ENCODE assay signal across 13 cellular contexts in the genomic region with DNA sequence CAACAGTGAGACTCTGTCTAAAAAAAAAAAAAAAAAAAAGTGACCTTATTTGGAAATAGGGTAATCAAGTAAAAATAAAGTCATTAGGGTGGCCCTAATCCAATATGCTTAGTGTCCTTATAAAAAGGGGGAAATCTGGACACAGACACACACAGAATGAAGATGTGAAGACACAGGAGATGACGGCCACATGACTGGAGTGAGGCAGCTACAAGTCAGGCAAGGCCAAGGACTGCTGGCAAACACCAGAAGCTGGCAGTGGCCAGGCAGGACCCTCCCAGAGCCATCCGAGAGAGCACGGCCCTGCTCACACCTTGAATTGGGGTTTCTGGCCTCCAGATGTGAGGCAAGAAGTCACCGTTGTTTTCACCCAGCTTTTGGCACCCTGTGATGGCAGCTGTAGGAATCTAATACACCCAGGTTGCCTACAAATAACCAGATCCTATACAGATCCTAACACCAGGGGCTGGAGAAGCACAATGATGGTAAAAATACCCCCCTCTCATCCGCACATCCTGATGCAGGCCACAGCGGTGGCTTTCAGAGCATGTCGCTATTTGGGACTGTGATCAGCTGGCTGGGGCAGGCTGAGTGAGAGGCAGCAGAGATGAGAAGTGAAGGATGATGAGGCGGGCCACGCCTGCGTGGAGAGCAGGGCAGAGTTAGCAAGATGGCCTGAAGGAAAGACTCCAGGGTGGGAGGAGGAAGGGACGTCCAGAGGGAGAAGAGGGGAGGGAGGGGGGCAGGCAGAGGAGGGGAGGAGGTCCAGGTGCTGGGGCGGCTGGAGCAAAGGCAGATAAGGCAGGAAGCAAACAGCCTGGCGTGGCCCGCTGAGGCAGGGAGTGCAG.
"Had no signal": no experiment of that assay in that cellular context is flagged by ENCODE, and none has a peak within 500 bp of the region (broad histone marks: within the 10 kb centered on the region; RNA-seq: fewer than 3 reads in every experiment).

No MANE protein-coding gene starts in this region.

- H3K27ac ChIP-seq: esophagus muscularis mucosa, tibial artery had no signal

- DNase-seq: activated CD4-positive, alpha-beta T cell treated with anti-CD3 and anti-CD28 coated beads, Interleukin-2, amount 50 U/mL, for 1 hour; amniotic stem cell; cerebellar nuclear complex; foreskin fibroblast; glutamatergic neuron; left cardiac atrium; stimulated activated CD4-positive, alpha-beta T cell treated with anti-CD3 and anti-CD28 coated beads, Interleukin-15, amount 100 ng/mL, for 24 hours; T-helper 2 cell; tibial artery had no signal

- H3K9me3 Mint-ChIP-seq: activated naive CD4-positive, alpha-beta T cell treated with anti-CD3 and anti-CD28 coated beads, Interleukin-2, amount 50 U/mL, for 72 hours; activated T-helper 2 cell treated with anti-CD3 and anti-CD28 coated beads, Interferon-gamma antibody, Interleukin-2, Interleukin-4, amounts not matched to agents 10 μg/mL and 5 μg/mL and 100 μg/mL, durations not matched to agents 14 hours and 24 hours and 36 hours had no signal

- H3K27me3 ChIP-seq: esophagus muscularis mucosa had no signal

- ATAC-seq: activated naive CD4-positive, alpha-beta T cell treated with anti-CD3 and anti-CD28 coated beads, Interleukin-2, amount 50 U/mL, for 72 hours; mucosa of descending colon had no signal

- H3K27ac Mint-ChIP-seq: activated T-helper 2 cell treated with anti-CD3 and anti-CD28 coated beads, Interferon-gamma antibody, Interleukin-2, Interleukin-4, amounts not matched to agents 10 μg/mL and 5 μg/mL and 100 μg/mL, durations not matched to agents 14 hours and 24 hours and 36 hours had no signal

- H3K9me3 ChIP-seq: esophagus muscularis mucosa, mucosa of descending colon, tibial artery had no signal

- H3K36me3 Mint-ChIP-seq: activated naive CD4-positive, alpha-beta T cell treated with anti-CD3 and anti-CD28 coated beads, Interleukin-2, amount 50 U/mL, for 72 hours had no signal

- H3K36me3 ChIP-seq: esophagus muscularis mucosa, tibial artery had no signal

- H3K4me3 ChIP-seq: esophagus muscularis mucosa, mucosa of descending colon, tibial artery had no signal
